ENCODE assay signal across 18 cellular contexts in the genomic region with DNA sequence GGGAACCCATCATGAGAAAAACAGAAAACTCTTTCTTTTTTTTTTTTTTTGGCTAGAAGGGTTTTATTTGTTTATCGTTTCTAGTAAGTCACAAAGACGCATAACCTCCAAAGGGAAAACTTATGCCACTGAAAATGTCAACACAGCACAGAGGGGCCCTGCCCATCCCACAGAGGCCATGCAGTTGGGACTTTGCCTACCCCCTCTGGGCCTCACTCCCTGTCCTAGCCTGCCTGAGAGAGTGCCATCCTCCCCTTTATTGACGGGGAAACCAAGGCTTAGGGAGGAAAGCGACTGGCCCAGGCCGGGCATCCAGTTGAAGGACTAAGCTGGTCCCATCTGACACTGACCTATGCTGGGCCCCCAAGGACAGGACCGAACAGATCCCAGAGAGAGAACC.
"Had no signal": no experiment of that assay in that cellular context is flagged by ENCODE, and none has a peak within 500 bp of the region (broad histone marks: within the 10 kb centered on the region; RNA-seq: fewer than 3 reads in every experiment).

No MANE protein-coding gene starts in this region.

- H3K9me3 Mint-ChIP-seq: activated CD4-positive, alpha-beta T cell treated with anti-CD3 and anti-CD28 coated beads, Interleukin-2, amount 10 ng/mL, durations not matched to agents 7 days and 5 days; activated naive CD4-positive, alpha-beta T cell treated with anti-CD3 and anti-CD28 coated beads for 36 hours; activated T-helper 17 cell treated with anti-CD3 and anti-CD28 coated beads, Interleukin-2, amount 50 U/mL, for 72 hours; natural killer cell had no signal

- H3K36me3 Mint-ChIP-seq: natural killer cell had no signal

- H3K27ac Mint-ChIP-seq: activated CD4-positive, alpha-beta T cell treated with anti-CD3 and anti-CD28 coated beads, Interleukin-2, amount 10 ng/mL, durations not matched to agents 7 days and 5 days; activated T-helper 17 cell treated with anti-CD3 and anti-CD28 coated beads, Interleukin-2, amount 50 U/mL, for 72 hours; natural killer cell; progenitor cell of endocrine pancreas had no signal

- DNase-seq: activated CD4-positive, alpha-beta T cell treated with anti-CD3 and anti-CD28 coated beads, Interleukin-2, amount 10 ng/mL, durations not matched to agents 7 days and 5 days; activated CD4-positive, CD25-positive, alpha-beta regulatory T cell; activated CD8-positive, alpha-beta memory T cell treated with anti-CD3 and anti-CD28 coated beads for 24 hours; activated naive CD4-positive, alpha-beta T cell treated with anti-CD3 and anti-CD28 coated beads for 36 hours; adrenal gland; body of pancreas; glutamatergic neuron; natural killer cell; occipital lobe; sigmoid colon; stimulated activated CD4-positive, alpha-beta T cell treated with anti-CD3 and anti-CD28 coated beads, Interleukin-12 subunit alpha, Interleukin-12 subunit beta, amount 100 ng/mL, for 4 hours; stimulated activated naive CD8-positive, alpha-beta T cell treated with anti-CD3 and anti-CD28 coated beads, Interleukin-15, Interleukin-2, amounts not matched to agents 100 U/mL and 50 U/mL, for 24 hours; T-helper 2 cell; testis had no signal

- H3K9me3 ChIP-seq: adrenal gland, body of pancreas, sigmoid colon, testis had no signal

- H3K4me1 Mint-ChIP-seq: activated CD4-positive, alpha-beta T cell treated with anti-CD3 and anti-CD28 coated beads, Interleukin-2, amount 10 ng/mL, durations not matched to agents 7 days and 5 days; activated T-helper 17 cell treated with anti-CD3 and anti-CD28 coated beads, Interleukin-2, amount 50 U/mL, for 72 hours; natural killer cell had no signal

- H3K4me1 ChIP-seq: testis had no signal

- H3K36me3 ChIP-seq: adrenal gland, sigmoid colon had no signal

- H3K4me3 Mint-ChIP-seq: activated CD4-positive, alpha-beta T cell treated with anti-CD3 and anti-CD28 coated beads, Interleukin-2, amount 10 ng/mL, durations not matched to agents 7 days and 5 days; activated naive CD4-positive, alpha-beta T cell treated with anti-CD3 and anti-CD28 coated beads for 36 hours; activated T-helper 17 cell treated with anti-CD3 and anti-CD28 coated beads, Interleukin-2, amount 50 U/mL, for 72 hours; natural killer cell had no signal

- H3K4me3 ChIP-seq: adrenal gland, body of pancreas, testis had no signal

- H3K27me3 Mint-ChIP-seq: activated CD4-positive, alpha-beta T cell treated with anti-CD3 and anti-CD28 coated beads, Interleukin-2, amount 10 ng/mL, durations not matched to agents 7 days and 5 days; progenitor cell of endocrine pancreas had no signal

- H3K27ac ChIP-seq: sigmoid colon, testis had no signal

- ATAC-seq: activated T-helper 17 cell treated with anti-CD3 and anti-CD28 coated beads, Interleukin-2, amount 50 U/mL, for 72 hours; body of pancreas; esophagus mucosa; left lobe of liver; natural killer cell; stimulated activated naive CD8-positive, alpha-beta T cell treated with anti-CD3 and anti-CD28 coated beads, Interleukin-15, Interleukin-2, amounts not matched to agents 100 U/mL and 50 U/mL, for 24 hours had no signal

- H3K27me3 ChIP-seq: adrenal gland, body of pancreas, sigmoid colon, testis had no signal
